ENCODE assay signal across 16 cellular contexts in the genomic region with DNA sequence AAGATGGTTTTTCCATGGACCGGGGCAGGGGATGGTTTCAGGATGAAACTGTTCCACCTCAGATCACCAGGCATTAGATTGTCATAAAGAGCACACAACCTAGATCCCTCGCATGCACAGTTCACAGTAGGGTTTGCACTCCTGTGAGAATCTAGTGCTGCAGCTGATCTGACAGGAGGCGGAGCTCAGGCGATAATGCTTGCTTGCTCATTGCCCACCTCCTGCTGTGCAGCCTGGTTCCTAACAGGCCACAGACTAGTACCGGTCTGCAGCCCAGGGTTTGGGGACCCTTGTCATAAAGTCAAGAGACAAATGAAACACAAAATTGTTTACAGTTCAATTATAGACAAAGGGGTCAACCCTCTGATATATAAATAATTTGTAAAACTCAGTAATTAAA.
"Had no signal": no experiment of that assay in that cellular context is flagged by ENCODE, and none has a peak within 500 bp of the region (broad histone marks: within the 10 kb centered on the region; RNA-seq: fewer than 3 reads in every experiment).

No MANE protein-coding gene starts in this region.

- H3K4me1 ChIP-seq: gastrocnemius medialis, right atrium auricular region, suprapubic skin, thyroid gland had no signal

- DNase-seq: cortex of kidney; dorsolateral prefrontal cortex; effector CD8-positive, alpha-beta T cell; gastrocnemius medialis; heart right ventricle; hypothalamus; islet precursor cell; natural killer cell; nucleus accumbens; ovary; small intestine; stimulated activated CD4-positive, alpha-beta T cell treated with anti-CD3 and anti-CD28 coated beads, Interleukin-12 subunit alpha, Interleukin-12 subunit beta, amount 100 ng/mL, for 4 hours; stimulated activated naive CD4-positive, alpha-beta T cell; thyroid gland had no signal

- H3K27ac ChIP-seq: dorsolateral prefrontal cortex, gastrocnemius medialis, heart right ventricle, ovary, right atrium auricular region, suprapubic skin, thyroid gland had no signal

- H3K9me3 ChIP-seq: gastrocnemius medialis, heart right ventricle, ovary, right atrium auricular region, suprapubic skin, thyroid gland had no signal

- H3K4me3 ChIP-seq: dorsolateral prefrontal cortex, gastrocnemius medialis, heart right ventricle, ovary, right atrium auricular region, suprapubic skin, thyroid gland had no signal

- H3K36me3 ChIP-seq: gastrocnemius medialis, heart right ventricle, ovary, right atrium auricular region, suprapubic skin, thyroid gland had no signal

- H3K27me3 ChIP-seq: dorsolateral prefrontal cortex, gastrocnemius medialis, heart right ventricle, ovary, right atrium auricular region, suprapubic skin, thyroid gland had no signal
